ENCODE assay signal across 8 cellular contexts in genomic region chr1:110034451-110035235, GRCh38. TPM values are rescaled to one million over a fixed set of nuclear protein-coding genes. Genes with fewer than 3 reads are reported as not detected.
DNase-seq lines count a peak whose midpoint lies in the region; ATAC-seq, FAIRE-seq and TF ChIP-seq lines count a peak whose summit lies in the region.

Gene STRIP1, plus strand, starts transcription at chr1:110034624. Its CDS starts 14 bp downstream, at chr1:110034638.

- H3K27ac ChIP-seq in adrenal gland: peak within 1 kb of the TSS; percentile 63 to 88 (median 81)

- H3K36me3 ChIP-seq in adrenal gland (replicated peaks in 1 of 2): peaks cover 0 to 21% of the 10 kb centered on the region in 2 donors

- no peaks in the 10 kb centered on the region for H3K9me3 Mint-ChIP-seq in progenitor cell of endocrine pancreas (ENCODE audit: low read depth)

- H3K27me3 Mint-ChIP-seq in progenitor cell of endocrine pancreas: no peaks in the 10 kb centered on the region

- DNase-seq in GM12891 (ENCODE audit: insufficient read length, low spot score) (peak; percentile 74), NCI-H146 (lab: John Stamatoyannopoulos, UW) (peak; percentile 94), T-helper 1 cell (peak; percentile 81 to 97 (median 91)), adrenal gland (peak; percentile 94 to 98 (median 94)), left cardiac atrium (peak; percentile 92), progenitor cell of endocrine pancreas (ENCODE audit: low spot score, unreplicated experiment) (peak; percentile 74), ureter (ENCODE audit: low spot score) (peak; percentile 96)

- H3K4me3 Mint-ChIP-seq in progenitor cell of endocrine pancreas (ENCODE audit: low read depth): peak within 1 kb of the TSS; percentile 94

- TF ChIP-seq CTCF in adrenal gland (IDR thresholded peaks at IDR 0.05) (no peak), progenitor cell of endocrine pancreas (IDR thresholded peaks at IDR 0.05; ENCODE audit: unreplicated experiment) (no peak)

- H3K9me3 ChIP-seq in adrenal gland (replicated peaks in 1 of 3): no peaks in the 10 kb centered on the region

- peak; percentile 84 for ATAC-seq in HG02840 (IDR thresholded peaks at IDR 0.05; ENCODE audit: low FRiP score, unreplicated experiment)
- ATAC-seq in left cardiac atrium: peak; percentile 97 to 99

- intact Hi-C loops in adrenal gland (cut with DNase I): no loop called here
- intact Hi-C loops in left cardiac atrium (cut with DNase I): no loop called here

- peaks cover 11% of the 10 kb centered on the region for H3K36me3 Mint-ChIP-seq in progenitor cell of endocrine pancreas (ENCODE audit: insufficient read depth)

- peaks cover 3 to 25% of the 10 kb centered on the region in 2 donors for H3K4me1 ChIP-seq in adrenal gland (replicated peaks in 1 of 2)

- 0 to 2% (median 0%) methylated on average over 16 to 66 of the region's 66 CpGs for WGBS in adrenal gland, 4 donors

- peak; percentile 82 for FAIRE-seq in GM12891 (lab: Jason Lieb, UNC)

- H3K27ac Mint-ChIP-seq in progenitor cell of endocrine pancreas: peak within 1 kb of the TSS; percentile 96

- peak within 1 kb of the TSS; percentile 50 to 98 (median 74) for H3K4me3 ChIP-seq in adrenal gland

- H3K4me1 Mint-ChIP-seq in progenitor cell of endocrine pancreas (ENCODE audit: low read depth): peaks cover 21% of the 10 kb centered on the region

- TF ChIP-seq POLR2A in GM12891 (IDR thresholded peaks at IDR 0.05; ENCODE audit: low read depth, low read length) (peak; percentile 30; the same call in 1 of the 2 replicates), adrenal gland (IDR thresholded peaks at IDR 0.05) (peak in 1 of 2 donors; percentile 48)

- no peaks in the 10 kb centered on the region for H3K27me3 ChIP-seq in adrenal gland

TF ChIP-seq in GM12891, 5 proteins besides CTCF, POLR2A, EP300 and RAD21:
- TF ChIP-seq SPI1 (IDR thresholded peaks at IDR 0.05; ENCODE audit: low read depth, low read length): no peak
- TF ChIP-seq POU2F2 (IDR thresholded peaks at IDR 0.05; ENCODE audit: low read depth, low read length): peak; percentile 92
- TF ChIP-seq POLR2AphosphoS5 (IDR thresholded peaks at IDR 0.05; ENCODE audit: low read depth, low read length): peak; percentile 70
- peak; percentile 81 for TF ChIP-seq TAF1 (IDR thresholded peaks at IDR 0.05; ENCODE audit: low read depth, low read length)
- TF ChIP-seq PAX5 (IDR thresholded peaks at IDR 0.05; ENCODE audit: insufficient read depth, low read length, severe bottlenecking): no peak
TF ChIP-seq in GM12891: peak in this region for 3.

RNA-seq across cellular contexts. Expression of gene STRIP1, which starts in this region (rescaled TPM):
- polyA plus RNA-seq in GM12891 (2012; ENCODE audit: low read depth, missing spikeins): 11.1 TPM
- 10 to 100 TPM; 25.0 to 45.7 (median 33.7) TPM for total RNA-seq in adrenal gland
- 10 to 100 TPM; 22.3 to 22.5 (median 22.3) TPM for polyA plus RNA-seq in adrenal gland
- total RNA-seq in left cardiac atrium: 10 to 100 TPM; 18.2 to 19.0 TPM
- 79.1 and 86.4 TPM in 2 replicates for total RNA-seq in progenitor cell of endocrine pancreas
- total RNA-seq in ureter: 41.5 TPM

Comparison
In these comparisons a context has a peak if more than half of its experiments do, and no peak if none do; other contexts are left out.
1. Peak in every context shown above with its lines: DNase-seq, ATAC-seq, H3K4me3 ChIP-seq and H3K27ac ChIP-seq.